Comparison of ENCODE assay signal across 18 cellular contexts in the genomic region with DNA sequence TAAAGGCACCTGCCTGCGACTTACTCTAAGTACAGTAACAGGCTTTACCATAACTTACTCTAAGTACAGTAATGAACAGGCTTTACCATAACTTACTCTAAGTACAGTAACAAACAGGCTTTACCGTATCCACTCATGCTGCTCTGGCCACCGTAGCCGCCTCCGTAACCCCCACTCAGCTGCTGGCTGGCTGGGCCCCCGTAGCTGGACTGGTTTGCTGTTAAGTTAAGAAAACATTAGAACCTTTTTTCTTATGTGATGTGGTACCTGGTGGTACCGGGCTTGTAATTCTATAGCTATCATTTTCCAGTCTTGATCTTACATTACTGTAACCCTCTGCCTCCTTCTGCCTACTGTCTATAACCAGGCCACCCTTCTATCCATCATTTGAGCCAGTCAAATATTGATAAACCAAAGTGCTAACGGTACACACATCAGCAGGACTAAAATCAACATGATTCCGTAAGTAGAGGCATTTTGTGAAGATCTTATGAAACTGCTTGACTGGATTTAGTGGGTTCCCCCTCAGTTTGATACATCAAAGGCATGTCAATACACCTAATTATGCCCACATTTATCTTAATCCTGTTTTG. TPM values are rescaled to one million over a fixed set of nuclear protein-coding genes. Genes with fewer than 3 reads are reported as not detected.
DNase-seq lines count a peak whose midpoint lies in the region; ATAC-seq, FAIRE-seq and TF ChIP-seq lines count a peak whose summit lies in the region.
"Had no signal": no experiment of that assay in that cellular context is flagged by ENCODE, and none has a peak within 500 bp of the region (broad histone marks: within the 10 kb centered on the region; RNA-seq: fewer than 3 reads in every experiment).

No MANE protein-coding gene starts in this region.

- H3K23ac ChIP-seq in IMR-90 (ENCODE audit: low read depth, low read length), result peak overlapping the region; percentile 82; the same call in 1 of the 2 replicates

- H2BK15ac ChIP-seq in IMR-90 (ENCODE audit: low read depth, low read length), result no peak overlapping the region

- in situ Hi-C loops in IMR-90 (cut with MboI; ENCODE audit: low sequenced_read_pairs), result no loop called here

- ATAC-seq in IMR-90 (ENCODE audit: low read depth), result no peak
- ATAC-seq in omental fat pad (ENCODE audit: low FRiP score), result no peak
- no peak for ATAC-seq in left lobe of liver
- ATAC-seq: gastroesophageal sphincter; HCT116; right cardiac atrium; stimulated activated naive CD8-positive, alpha-beta T cell treated with anti-CD3 and anti-CD28 coated beads, Interleukin-15, amount 100 ng/mL, for 72 hours had no signal

- H3K56ac ChIP-seq in IMR-90 (ENCODE audit: extremely low read depth, insufficient read depth, low read length), result no peak overlapping the region

- no peak for FAIRE-seq in astrocyte (lab: Jason Lieb, UNC)
- FAIRE-seq: endometrium, islet of Langerhans had no signal

- H3K4me3 ChIP-seq in Caco-2 (ENCODE audit: low read depth, low read length) (no peak overlapping the region), IMR-90 (ENCODE audit: insufficient read depth, low read depth, low read length) (no peak overlapping the region), astrocyte (ENCODE audit: insufficient read depth, low read depth, low read length) (peak overlapping the region; percentile 13), parathyroid adenoma (ENCODE audit: low read depth, low read length) (no peak overlapping the region)
- H3K4me3 ChIP-seq: gastroesophageal sphincter, SJSA1 had no signal

- H2BK120ac ChIP-seq in IMR-90 (ENCODE audit: low read depth, low read length), result no peak overlapping the region

- TF ChIP-seq CTCF in Caco-2 (IDR thresholded peaks at IDR 0.05; ENCODE audit: insufficient read depth in 1 of 2, low read depth in 1 of 2, low read length in 1 of 2, severe bottlenecking in 1 of 2, unreplicated experiment in 1 of 2) (no peak), IMR-90 (conservative IDR thresholded peaks at IDR 0.05; ENCODE audit: low read depth, low read length) (no peak), astrocyte (IDR thresholded peaks at IDR 0.05; ENCODE audit: insufficient read depth, low read depth, low read length) (no peak), parathyroid adenoma (IDR thresholded peaks at IDR 0.05) (no peak), omental fat pad (IDR thresholded peaks at IDR 0.05) (no peak)

- no peak overlapping the region for H4K5ac ChIP-seq in IMR-90 (ENCODE audit: low read depth, low read length)

- peaks cover 17% of the 10 kb centered on the region; the same call in 1 of the 2 replicates for H3K9me1 ChIP-seq in IMR-90 (ENCODE audit: insufficient read depth, low read length)

- H3K79me2 ChIP-seq in astrocyte (ENCODE audit: insufficient read depth, low read length), result peaks cover 92% of the 10 kb centered on the region
- peaks cover 16% of the 10 kb centered on the region for H3K79me2 ChIP-seq in parathyroid adenoma

- peaks cover 54% of the 10 kb centered on the region for H3K4me1 Mint-ChIP-seq in Caco-2 (ENCODE audit: low read depth, unreplicated experiment)
- H3K4me1 Mint-ChIP-seq in astrocyte (ENCODE audit: low read depth, unreplicated experiment), result peaks cover 39% of the 10 kb centered on the region

- H2AK5ac ChIP-seq in IMR-90 (ENCODE audit: low read depth, low read length), result no peak overlapping the region

- H4K20me1 ChIP-seq in IMR-90 (ENCODE audit: insufficient read depth, low read length) (peaks cover 96% of the 10 kb centered on the region), astrocyte (ENCODE audit: insufficient read depth, low read length) (peaks cover 98% of the 10 kb centered on the region)

- no peak overlapping the region for H2AK9ac ChIP-seq in IMR-90 (replicated peaks; ENCODE audit: low read depth, low read length, poor library complexity)

- BruUV-seq in Caco-2 (replicated peaks; lab: Mats Ljungman, UMichigan) (no TSS peak), IMR-90 (replicated peaks; lab: Mats Ljungman, UMichigan) (no TSS peak)

- H3K4me1 ChIP-seq in Caco-2 (peaks cover 12% of the 10 kb centered on the region), IMR-90 (ENCODE audit: control insufficient read depth, insufficient read depth, low read length) (peaks cover 6% of the 10 kb centered on the region), astrocyte (ENCODE audit: insufficient read depth, low read length) (peaks cover 10% of the 10 kb centered on the region), parathyroid adenoma (peaks cover 41% of the 10 kb centered on the region)

- DNase-seq in Caco-2 (no peak), IMR-90 (no peak), astrocyte (ENCODE audit: low read depth) (no peak), omental fat pad (ENCODE audit: low spot score) (no peak), NCI-H146 treated with DMSO at 0.1 percent for 48 hours (lab: John Stamatoyannopoulos, UW; ENCODE audit: unreplicated experiment) (no peak), left lobe of liver (ENCODE audit: low spot score) (no peak)
- DNase-seq: caudate nucleus; NK-92 treated with Interleukin-12 subunit alpha and Interleukin-12 subunit beta, amount 100 ng/mL, for 24 hours; stimulated activated naive CD8-positive, alpha-beta T cell treated with anti-CD3 and anti-CD28 coated beads, Interleukin-15, amount 100 ng/mL, for 72 hours had no signal

- no peak overlapping the region for H4K91ac ChIP-seq in IMR-90 (ENCODE audit: insufficient read depth, low read depth, low read length)

- H2BK5ac ChIP-seq in IMR-90 (ENCODE audit: low read depth, low read length, poor library complexity, severe bottlenecking), result no peak overlapping the region

- dilution Hi-C loops in IMR-90 (cut with HindIII; ENCODE audit: low sequenced_read_pairs, unreplicated experiment), result no loop called here

- no peak overlapping the region for H3K4ac ChIP-seq in IMR-90 (ENCODE audit: low read depth, low read length)

- no peak for TF ChIP-seq RAD21 in IMR-90 (IDR thresholded peaks at IDR 0.05; ENCODE audit: low read length)

- H3K27me3 Mint-ChIP-seq in Caco-2 (ENCODE audit: insufficient read depth, unreplicated experiment) (no peaks in the 10 kb centered on the region), astrocyte (ENCODE audit: low read depth, unreplicated experiment) (no peaks in the 10 kb centered on the region)
- H3K27me3 Mint-ChIP-seq: stimulated activated naive CD8-positive, alpha-beta T cell treated with anti-CD3 and anti-CD28 coated beads, Interleukin-15, amount 100 ng/mL, for 72 hours had no signal

- no peak overlapping the region for H3K4me2 ChIP-seq in IMR-90 (ENCODE audit: low read depth, low read length)
- H3K4me2 ChIP-seq in astrocyte (ENCODE audit: low read length), result no peak overlapping the region
- no peak overlapping the region for H3K4me2 ChIP-seq in parathyroid adenoma (ENCODE audit: low read length)

- POLR2A ChIA-PET in Caco-2 (lab: Charles Lee), result no interaction called here
- POLR2A ChIA-PET in IMR-90 (lab: Charles Lee; ENCODE audit: unreplicated experiment), result no interaction called here

- H4K8ac ChIP-seq in IMR-90 (ENCODE audit: low read depth in 2 of 2, low read length in 2 of 2), result no peak overlapping the region

- no peak overlapping the region for H3K18ac ChIP-seq in IMR-90 (ENCODE audit: low read depth, low read length)

- no peak overlapping the region for H2BK20ac ChIP-seq in IMR-90 (ENCODE audit: low read depth, low read length)

- no peak overlapping the region for H2AFZ ChIP-seq in IMR-90 (replicated peaks; ENCODE audit: low read length, poor library complexity)
- no peak overlapping the region for H2AFZ ChIP-seq in astrocyte (ENCODE audit: low read depth, low read length)
- no peak overlapping the region for H2AFZ ChIP-seq in parathyroid adenoma

- H3K9ac ChIP-seq in IMR-90 (ENCODE audit: low read depth, low read length) (no peak overlapping the region), astrocyte (ENCODE audit: low read length) (no peak overlapping the region), parathyroid adenoma (no peak overlapping the region)

- peak overlapping the region; percentile 46; the same call in 1 of the 2 replicates for H3K14ac ChIP-seq in IMR-90 (replicated peaks; ENCODE audit: low read depth, low read length)

- intact Hi-C loops in Caco-2 (cut with micrococcal nuclease; ENCODE audit: unreplicated experiment), result no loop called here
- intact Hi-C loops in IMR-90 (cut with micrococcal nuclease), result no loop called here

- no peak overlapping the region for H3K27ac ChIP-seq in IMR-90 (ENCODE audit: insufficient read depth, low read length)
- H3K27ac ChIP-seq in astrocyte (ENCODE audit: low read depth, low read length), result no peak overlapping the region
- H3K27ac ChIP-seq in parathyroid adenoma, result peak overlapping the region; percentile 21
- H3K27ac ChIP-seq: C4-2B, SJSA1, VCaP had no signal

- H3K27me3 ChIP-seq in Caco-2 (replicated peaks; ENCODE audit: control insufficient read depth, insufficient read depth, low read length) (no peaks in the 10 kb centered on the region), IMR-90 (ENCODE audit: control insufficient read depth, insufficient read depth, low read length) (no peaks in the 10 kb centered on the region), astrocyte (ENCODE audit: insufficient read depth, low read length) (no peaks in the 10 kb centered on the region), parathyroid adenoma (ENCODE audit: control insufficient read depth, insufficient read depth, low read length) (no peaks in the 10 kb centered on the region)
- H3K27me3 ChIP-seq: gastroesophageal sphincter, SJSA1 had no signal

- H3K9me3 ChIP-seq in Caco-2 (no peaks in the 10 kb centered on the region), IMR-90 (ENCODE audit: control insufficient read depth, insufficient read depth, low read length) (no peaks in the 10 kb centered on the region), astrocyte (ENCODE audit: insufficient read depth, low read depth, low read length) (no peaks in the 10 kb centered on the region), parathyroid adenoma (ENCODE audit: control insufficient read depth, low read length) (no peaks in the 10 kb centered on the region)
- H3K9me3 ChIP-seq: gastroesophageal sphincter, SJSA1 had no signal

- no peaks in the 10 kb centered on the region for H3K9me3 Mint-ChIP-seq in Caco-2 (ENCODE audit: unreplicated experiment)
- H3K9me3 Mint-ChIP-seq in astrocyte (ENCODE audit: unreplicated experiment), result no peaks in the 10 kb centered on the region
- H3K9me3 Mint-ChIP-seq: stimulated activated naive CD8-positive, alpha-beta T cell treated with anti-CD3 and anti-CD28 coated beads, Interleukin-15, amount 100 ng/mL, for 72 hours had no signal

- no CpG with 5 or more reads among the region's 9 CpGs for WGBS in IMR-90 (ENCODE audit: extremely low coverage in 2 of 2, insufficient read length in 1 of 2), 2 experiments

- peaks cover 100% of the 10 kb centered on the region for H3K36me3 Mint-ChIP-seq in Caco-2 (ENCODE audit: insufficient read depth, unreplicated experiment)
- peaks cover 41% of the 10 kb centered on the region for H3K36me3 Mint-ChIP-seq in astrocyte (ENCODE audit: low read depth, unreplicated experiment)

- H3K27ac Mint-ChIP-seq in Caco-2 (ENCODE audit: unreplicated experiment), result peak overlapping the region; percentile 60
- H3K27ac Mint-ChIP-seq in astrocyte (ENCODE audit: unreplicated experiment), result no peak overlapping the region

- peaks cover 28 to 74% of the 10 kb centered on the region in 2 experiments for H3K79me1 ChIP-seq in IMR-90 (ENCODE audit: low read depth in 1 of 2, low read length in 2 of 2)

- CTCF ChIA-PET in Caco-2 (lab: Charles Lee), result no interaction called here
- CTCF ChIA-PET in IMR-90 (lab: Yijun Ruan, JAX), result interaction anchor here (0.6 kb wide), 1 partner anchor 606 kb away, joined by 3 read pairs; no protein-coding TSS in a partner anchor

- H3K36me3 ChIP-seq in Caco-2 (ENCODE audit: control insufficient read depth, insufficient read depth, low read length) (peaks cover 14% of the 10 kb centered on the region; the same call in 1 of the 2 replicates), IMR-90 (ENCODE audit: control insufficient read depth, insufficient read depth, low read length) (peaks cover 73% of the 10 kb centered on the region), astrocyte (ENCODE audit: insufficient read depth, low read length) (peaks cover 93% of the 10 kb centered on the region), parathyroid adenoma (ENCODE audit: control insufficient read depth, insufficient read depth, low read length) (no peaks in the 10 kb centered on the region)

- H3K4me3 Mint-ChIP-seq in Caco-2 (ENCODE audit: unreplicated experiment) (no peak overlapping the region), astrocyte (ENCODE audit: unreplicated experiment) (no peak overlapping the region)

- TF ChIP-seq POLR2A in IMR-90 (IDR thresholded peaks at IDR 0.05; ENCODE audit: low read depth, low read length), result no peak

RNA-seq across cellular contexts. Expression of gene HNRNPH1, which starts 7.4 kb away (rescaled TPM):
- total RNA-seq in Caco-2 (2022) (914 and 940 TPM in 2 replicates), IMR-90 (2012; rRNA removed) (300 and 735 TPM in 2 replicates), astrocyte (349 and 458 TPM in 2 replicates), omental fat pad (100 to 1,000 TPM; 410 to 898 (median 679) TPM), left lobe of liver (215 TPM)
- polyA plus RNA-seq in IMR-90 (2012; rRNA removed), result 230 and 288 TPM in 2 replicates
- 34.5 and 69.4 TPM in 2 replicates for polyA plus RNA-seq in IMR-90 (2012; cell fraction: cytosol; rRNA removed)
- polyA plus RNA-seq in IMR-90 (2012; cell fraction: nucleus; rRNA removed; ENCODE audit: low replicate concordance), result 110 and 525 TPM in 2 replicates
